2 cellular contexts compared by ENCODE assay signal in the genomic region with DNA sequence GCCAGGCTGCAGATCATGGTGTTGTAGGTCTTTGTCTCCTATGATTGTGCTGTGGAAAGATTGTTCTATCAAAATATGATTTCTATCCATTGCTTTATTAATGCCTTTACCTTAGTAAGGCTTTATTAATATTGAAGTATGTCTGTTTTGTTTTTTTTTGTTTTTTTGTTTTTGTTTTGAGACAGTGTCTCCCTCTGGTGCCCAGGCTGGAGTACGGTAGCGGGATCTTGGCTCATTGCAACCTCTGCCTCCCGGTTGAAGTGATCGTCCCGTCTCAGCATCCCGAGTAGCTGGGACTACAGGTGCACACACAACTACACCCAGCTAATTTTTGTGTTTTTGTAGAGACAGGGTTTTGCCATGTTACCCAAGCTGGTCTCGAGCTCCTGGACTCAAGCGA.
TF ChIP-seq lines count a peak whose summit lies in the region.

No MANE protein-coding gene starts in this region.

TF ChIP-seq in HEK293, 187 proteins besides CTCF, POLR2A, EP300 and RAD21:
- peak; percentile 32 for TF ChIP-seq ZNF654 (tag by site-specific recombination; IDR thresholded peaks at IDR 0.05; ENCODE audit: low read depth)
- TF ChIP-seq, protein P1, sequence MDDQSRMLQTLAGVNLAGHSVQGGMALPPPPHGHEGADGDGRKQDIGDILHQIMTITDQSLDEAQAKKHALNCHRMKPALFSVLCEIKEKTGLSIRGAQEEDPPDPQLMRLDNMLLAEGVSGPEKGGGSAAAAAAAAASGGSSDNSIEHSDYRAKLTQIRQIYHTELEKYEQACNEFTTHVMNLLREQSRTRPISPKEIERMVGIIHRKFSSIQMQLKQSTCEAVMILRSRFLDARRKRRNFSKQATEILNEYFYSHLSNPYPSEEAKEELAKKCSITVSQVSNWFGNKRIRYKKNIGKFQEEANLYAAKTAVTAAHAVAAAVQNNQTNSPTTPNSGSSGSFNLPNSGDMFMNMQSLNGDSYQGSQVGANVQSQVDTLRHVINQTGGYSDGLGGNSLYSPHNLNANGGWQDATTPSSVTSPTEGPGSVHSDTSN (CRISPR knock-in tag; IDR thresholded peaks at IDR 0.05), result no peak
- TF ChIP-seq ZBTB21 (tag by site-specific recombination; IDR thresholded peaks at IDR 0.05), result peak; percentile 16; the same call in 1 of the 2 replicates

TF ChIP-seq in K562, 482 proteins besides CTCF, POLR2A, EP300 and RAD21:
- TF ChIP-seq, protein P2, sequence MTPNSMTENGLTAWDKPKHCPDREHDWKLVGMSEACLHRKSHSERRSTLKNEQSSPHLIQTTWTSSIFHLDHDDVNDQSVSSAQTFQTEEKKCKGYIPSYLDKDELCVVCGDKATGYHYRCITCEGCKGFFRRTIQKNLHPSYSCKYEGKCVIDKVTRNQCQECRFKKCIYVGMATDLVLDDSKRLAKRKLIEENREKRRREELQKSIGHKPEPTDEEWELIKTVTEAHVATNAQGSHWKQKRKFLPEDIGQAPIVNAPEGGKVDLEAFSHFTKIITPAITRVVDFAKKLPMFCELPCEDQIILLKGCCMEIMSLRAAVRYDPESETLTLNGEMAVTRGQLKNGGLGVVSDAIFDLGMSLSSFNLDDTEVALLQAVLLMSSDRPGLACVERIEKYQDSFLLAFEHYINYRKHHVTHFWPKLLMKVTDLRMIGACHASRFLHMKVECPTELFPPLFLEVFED (CRISPR knock-in tag; conservative IDR thresholded peaks at IDR 0.05), result no peak
- TF ChIP-seq, protein P3, sequence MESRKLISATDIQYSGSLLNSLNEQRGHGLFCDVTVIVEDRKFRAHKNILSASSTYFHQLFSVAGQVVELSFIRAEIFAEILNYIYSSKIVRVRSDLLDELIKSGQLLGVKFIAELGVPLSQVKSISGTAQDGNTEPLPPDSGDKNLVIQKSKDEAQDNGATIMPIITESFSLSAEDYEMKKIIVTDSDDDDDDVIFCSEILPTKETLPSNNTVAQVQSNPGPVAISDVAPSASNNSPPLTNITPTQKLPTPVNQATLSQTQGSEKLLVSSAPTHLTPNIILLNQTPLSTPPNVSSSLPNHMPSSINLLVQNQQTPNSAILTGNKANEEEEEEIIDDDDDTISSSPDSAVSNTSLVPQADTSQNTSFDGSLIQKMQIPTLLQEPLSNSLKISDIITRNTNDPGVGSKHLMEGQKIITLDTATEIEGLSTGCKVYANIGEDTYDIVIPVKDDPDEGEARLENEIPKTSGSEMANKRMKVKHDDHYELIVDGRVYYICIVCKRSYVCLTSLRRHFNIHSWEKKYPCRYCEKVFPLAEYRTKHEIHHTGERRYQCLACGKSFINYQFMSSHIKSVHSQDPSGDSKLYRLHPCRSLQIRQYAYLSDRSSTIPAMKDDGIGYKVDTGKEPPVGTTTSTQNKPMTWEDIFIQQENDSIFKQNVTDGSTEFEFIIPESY (CRISPR knock-in tag; IDR thresholded peaks at IDR 0.05), result peak; percentile 92
- TF ChIP-seq KLF6 (CRISPR knock-in tag; IDR thresholded peaks at IDR 0.05; ENCODE audit: borderline replicate concordance) (no peak), SMARCE1 (IDR thresholded peaks at IDR 0.05) (no peak), TARDBP (IDR thresholded peaks at IDR 0.05) (no peak), TBL1XR1 (IDR thresholded peaks at IDR 0.05; ENCODE audit: low read length in 2 of 2) (no peak), CC2D1A (IDR thresholded peaks at IDR 0.05) (peak; percentile 55), ZBTB8A (IDR thresholded peaks at IDR 0.05; ENCODE audit: partially characterized antibody) (no peak), HDGF (IDR thresholded peaks at IDR 0.05) (0 out of 2 replicates have a peak, but pooled peaks have one; percentile 41), MTF1 (CRISPR knock-in tag; IDR thresholded peaks at IDR 0.05; ENCODE audit: borderline replicate concordance) (no peak), SMC3 (conservative IDR thresholded peaks at IDR 0.05; ENCODE audit: insufficient read depth, low read depth, low read length) (peak; percentile 46), NEUROD1 (IDR thresholded peaks at IDR 0.05; ENCODE audit: borderline replicate concordance, low read depth, low read length, partially characterized antibody) (no peak), NR4A1 (CRISPR knock-in tag; IDR thresholded peaks at IDR 0.05) (no peak), NR4A1 (tag; IDR thresholded peaks at IDR 0.05) (no peak), HMG20A (CRISPR knock-in tag; conservative IDR thresholded peaks at IDR 0.05) (no peak), ZNF384 (IDR thresholded peaks at IDR 0.05; ENCODE audit: low read depth, low read length) (peak; percentile 85)
- TF ChIP-seq, protein P4, sequence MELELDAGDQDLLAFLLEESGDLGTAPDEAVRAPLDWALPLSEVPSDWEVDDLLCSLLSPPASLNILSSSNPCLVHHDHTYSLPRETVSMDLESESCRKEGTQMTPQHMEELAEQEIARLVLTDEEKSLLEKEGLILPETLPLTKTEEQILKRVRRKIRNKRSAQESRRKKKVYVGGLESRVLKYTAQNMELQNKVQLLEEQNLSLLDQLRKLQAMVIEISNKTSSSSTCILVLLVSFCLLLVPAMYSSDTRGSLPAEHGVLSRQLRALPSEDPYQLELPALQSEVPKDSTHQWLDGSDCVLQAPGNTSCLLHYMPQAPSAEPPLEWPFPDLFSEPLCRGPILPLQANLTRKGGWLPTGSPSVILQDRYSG (tag; conservative IDR thresholded peaks at IDR 0.05; ENCODE audit: low read depth), result no peak
- TF ChIP-seq, protein P5, sequence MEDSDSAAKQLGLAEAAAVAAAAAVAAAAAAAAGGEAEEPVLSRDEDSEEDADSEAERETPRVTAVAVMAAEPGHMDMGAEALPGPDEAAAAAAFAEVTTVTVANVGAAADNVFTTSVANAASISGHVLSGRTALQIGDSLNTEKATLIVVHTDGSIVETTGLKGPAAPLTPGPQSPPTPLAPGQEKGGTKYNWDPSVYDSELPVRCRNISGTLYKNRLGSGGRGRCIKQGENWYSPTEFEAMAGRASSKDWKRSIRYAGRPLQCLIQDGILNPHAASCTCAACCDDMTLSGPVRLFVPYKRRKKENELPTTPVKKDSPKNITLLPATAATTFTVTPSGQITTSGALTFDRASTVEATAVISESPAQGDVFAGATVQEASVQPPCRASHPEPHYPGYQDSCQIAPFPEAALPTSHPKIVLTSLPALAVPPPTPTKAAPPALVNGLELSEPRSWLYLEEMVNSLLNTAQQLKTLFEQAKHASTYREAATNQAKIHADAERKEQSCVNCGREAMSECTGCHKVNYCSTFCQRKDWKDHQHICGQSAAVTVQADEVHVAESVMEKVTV (CRISPR knock-in tag; IDR thresholded peaks at IDR 0.05), result 0 out of 2 replicates have a peak, but pooled peaks have one; percentile 27
